22 cellular contexts compared by ENCODE assay signal in genomic region chr4:85883180-85883579, GRCh38.
"Had no signal": no experiment of that assay in that cellular context is flagged by ENCODE, and none has a peak within 500 bp of the region (broad histone marks: within the 10 kb centered on the region; RNA-seq: fewer than 3 reads in every experiment).

No MANE protein-coding gene starts in this region.

- H3K27ac ChIP-seq: coronary artery, esophagus squamous epithelium, lower lobe of right lung, prostate gland, right atrium auricular region, sigmoid colon, stomach, tibial artery had no signal

- FAIRE-seq: endometrium, frontal cortex, keratinocyte had no signal

- H3K4me1 ChIP-seq: esophagus squamous epithelium, lower lobe of right lung, prostate gland, right atrium auricular region, sigmoid colon, tibial artery had no signal

- H3K27ac Mint-ChIP-seq: natural killer cell treated with Interleukin-12 subunit alpha and Interleukin-12 subunit beta and Interleukin-15 and Interleukin-18, amount 100 ng/mL, for 72 hours; stimulated activated effector memory CD8-positive, alpha-beta T cell treated with anti-CD3 and anti-CD28 coated beads, Interleukin-12 subunit alpha, Interleukin-12 subunit beta, amount 100 ng/mL, for 72 hours; type B pancreatic cell had no signal

- H3K36me3 ChIP-seq: esophagus squamous epithelium, lower lobe of right lung, prostate gland, right atrium auricular region, sigmoid colon, stomach, tibial artery had no signal

- H3K27me3 Mint-ChIP-seq: natural killer cell treated with Interleukin-12 subunit alpha and Interleukin-12 subunit beta and Interleukin-15 and Interleukin-18, amount 100 ng/mL, for 72 hours; type B pancreatic cell had no signal

- H3K9me3 ChIP-seq: esophagus squamous epithelium, lower lobe of right lung, prostate gland, right atrium auricular region, sigmoid colon, stomach, tibial artery had no signal

- ATAC-seq: left ventricle myocardium superior; lower lobe of right lung; natural killer cell treated with Interleukin-12 subunit alpha and Interleukin-12 subunit beta and Interleukin-15 and Interleukin-18, amount 100 ng/mL, for 72 hours; stimulated activated effector memory CD8-positive, alpha-beta T cell treated with anti-CD3 and anti-CD28 coated beads, Interleukin-12 subunit alpha, Interleukin-12 subunit beta, amount 100 ng/mL, for 72 hours had no signal

- H3K27me3 ChIP-seq: esophagus squamous epithelium, right atrium auricular region, sigmoid colon, stomach, tibial artery had no signal

- H3K4me3 ChIP-seq: coronary artery, esophagus squamous epithelium, lower lobe of right lung, prostate gland, right atrium auricular region, sigmoid colon, stomach, tibial artery had no signal

- H3K36me3 Mint-ChIP-seq: natural killer cell treated with Interleukin-12 subunit alpha and Interleukin-12 subunit beta and Interleukin-15 and Interleukin-18, amount 100 ng/mL, for 72 hours; stimulated activated effector memory CD8-positive, alpha-beta T cell treated with anti-CD3 and anti-CD28 coated beads, Interleukin-12 subunit alpha, Interleukin-12 subunit beta, amount 100 ng/mL, for 72 hours; type B pancreatic cell had no signal

- H3K9me3 Mint-ChIP-seq: type B pancreatic cell had no signal

- H3K4me1 Mint-ChIP-seq: stimulated activated effector memory CD8-positive, alpha-beta T cell treated with anti-CD3 and anti-CD28 coated beads, Interleukin-12 subunit alpha, Interleukin-12 subunit beta, amount 100 ng/mL, for 72 hours had no signal

- H3K4me3 Mint-ChIP-seq: natural killer cell treated with Interleukin-12 subunit alpha and Interleukin-12 subunit beta and Interleukin-15 and Interleukin-18, amount 100 ng/mL, for 72 hours; stimulated activated effector memory CD8-positive, alpha-beta T cell treated with anti-CD3 and anti-CD28 coated beads, Interleukin-12 subunit alpha, Interleukin-12 subunit beta, amount 100 ng/mL, for 72 hours; type B pancreatic cell had no signal

- DNase-seq: dermis blood vessel endothelial cell; effector memory CD4-positive, alpha-beta T cell; erythroblast; esophagus squamous epithelium; left ventricle myocardium superior; lower lobe of right lung; nucleus accumbens; sigmoid colon; stimulated activated CD4-positive, alpha-beta T cell treated with anti-CD3 and anti-CD28 coated beads, Interleukin-2, amount 100 ng/mL, for 24 hours; stimulated activated CD4-positive, alpha-beta T cell treated with anti-CD3 and anti-CD28 coated beads, Interleukin-4, amount 100 ng/mL, for 24 hours; stimulated activated naive CD4-positive, alpha-beta T cell treated with Interleukin-2 at 50 U/mL for 16 hours; stomach; tibial artery had no signal
